Comparison of ENCODE assay signal across 21 cellular contexts in genomic region chr6:157173756-157174155, GRCh38.
"Had no signal": no experiment of that assay in that cellular context is flagged by ENCODE, and none has a peak within 500 bp of the region (broad histone marks: within the 10 kb centered on the region; RNA-seq: fewer than 3 reads in every experiment).

No MANE protein-coding gene starts in this region.

- H3K9me3 ChIP-seq: ascending aorta, esophagus muscularis mucosa, lower lobe of right lung, ovary, psoas muscle, suprapubic skin, tibial nerve had no signal

- H3K27ac ChIP-seq: ascending aorta, esophagus muscularis mucosa, lower lobe of right lung, ovary, psoas muscle, suprapubic skin, tibial nerve had no signal

- H3K4me3 Mint-ChIP-seq: activated CD4-positive, alpha-beta T cell treated with anti-CD3 and anti-CD28 coated beads, Interleukin-2, amount 10 ng/mL, durations not matched to agents 7 days and 5 days; activated CD8-positive, alpha-beta T cell treated with anti-CD3 and anti-CD28 coated beads for 36 hours; activated naive CD4-positive, alpha-beta T cell treated with anti-CD3 and anti-CD28 coated beads, Interleukin-2, amount 50 U/mL, for 24 hours; naive B cell; stimulated activated naive CD8-positive, alpha-beta T cell treated with anti-CD3 and anti-CD28 coated beads, Interleukin-15, Interleukin-2, amounts not matched to agents 100 ng/mL and 50 ng/mL, for 24 hours; T-helper 1 cell treated with Interleukin-12 subunit alpha and Interleukin-12 subunit beta and Interleukin-4 antibody, amounts not matched to agents 30 μg/mL and 1 μg/mL, for 36 hours had no signal

- H3K4me1 Mint-ChIP-seq: activated CD4-positive, alpha-beta T cell treated with anti-CD3 and anti-CD28 coated beads, Interleukin-2, amount 10 ng/mL, durations not matched to agents 7 days and 5 days had no signal

- ATAC-seq: activated CD4-positive, CD25-positive, alpha-beta regulatory T cell treated with anti-CD3 and anti-CD28 coated beads, Interleukin-2, amount 50 U/mL, for 24 hours; activated CD8-positive, alpha-beta T cell treated with anti-CD3 and anti-CD28 coated beads for 36 hours; lower lobe of right lung; psoas muscle; right cardiac atrium had no signal

- DNase-seq: activated CD4-positive, alpha-beta T cell treated with anti-CD3 and anti-CD28 coated beads, Interleukin-2, amount 10 ng/mL, durations not matched to agents 7 days and 5 days; activated CD8-positive, alpha-beta T cell treated with anti-CD3 and anti-CD28 coated beads for 36 hours; activated gamma-delta T cell treated with Interleukin-2 at 50 U/mL for 16 hours; central memory CD4-positive, alpha-beta T cell; effector memory CD4-positive, alpha-beta T cell; foreskin melanocyte; kidney; lower lobe of right lung; naive B cell; ovary; psoas muscle; stimulated activated CD4-positive, alpha-beta T cell treated with anti-CD3 and anti-CD28 coated beads, Interleukin-4, amount 100 ng/mL, for 4 hours had no signal

- H3K36me3 ChIP-seq: ovary had no signal

- H3K9me3 Mint-ChIP-seq: activated CD4-positive, alpha-beta T cell treated with anti-CD3 and anti-CD28 coated beads, Interleukin-2, amount 10 ng/mL, durations not matched to agents 7 days and 5 days; activated CD8-positive, alpha-beta T cell treated with anti-CD3 and anti-CD28 coated beads for 36 hours; activated naive CD4-positive, alpha-beta T cell treated with anti-CD3 and anti-CD28 coated beads, Interleukin-2, amount 50 U/mL, for 24 hours; naive B cell; stimulated activated naive CD8-positive, alpha-beta T cell treated with anti-CD3 and anti-CD28 coated beads, Interleukin-15, Interleukin-2, amounts not matched to agents 100 ng/mL and 50 ng/mL, for 24 hours; T-helper 1 cell treated with Interleukin-12 subunit alpha and Interleukin-12 subunit beta and Interleukin-4 antibody, amounts not matched to agents 30 μg/mL and 1 μg/mL, for 36 hours had no signal

- H3K4me1 ChIP-seq: suprapubic skin had no signal

- H3K27me3 ChIP-seq: ascending aorta, esophagus muscularis mucosa, ovary, suprapubic skin, tibial nerve had no signal

- H3K4me3 ChIP-seq: ascending aorta, esophagus muscularis mucosa, lower lobe of right lung, ovary, psoas muscle, suprapubic skin, tibial nerve had no signal

- H3K27ac Mint-ChIP-seq: activated CD4-positive, alpha-beta T cell treated with anti-CD3 and anti-CD28 coated beads, Interleukin-2, amount 10 ng/mL, durations not matched to agents 7 days and 5 days; activated CD8-positive, alpha-beta T cell treated with anti-CD3 and anti-CD28 coated beads for 36 hours; activated naive CD4-positive, alpha-beta T cell treated with anti-CD3 and anti-CD28 coated beads, Interleukin-2, amount 50 U/mL, for 24 hours; stimulated activated naive CD8-positive, alpha-beta T cell treated with anti-CD3 and anti-CD28 coated beads, Interleukin-15, Interleukin-2, amounts not matched to agents 100 ng/mL and 50 ng/mL, for 24 hours; T-helper 1 cell treated with Interleukin-12 subunit alpha and Interleukin-12 subunit beta and Interleukin-4 antibody, amounts not matched to agents 30 μg/mL and 1 μg/mL, for 36 hours had no signal

- H3K27me3 Mint-ChIP-seq: activated CD4-positive, alpha-beta T cell treated with anti-CD3 and anti-CD28 coated beads, Interleukin-2, amount 10 ng/mL, durations not matched to agents 7 days and 5 days; activated CD8-positive, alpha-beta T cell treated with anti-CD3 and anti-CD28 coated beads for 36 hours; activated naive CD4-positive, alpha-beta T cell treated with anti-CD3 and anti-CD28 coated beads, Interleukin-2, amount 50 U/mL, for 24 hours; naive B cell; stimulated activated naive CD8-positive, alpha-beta T cell treated with anti-CD3 and anti-CD28 coated beads, Interleukin-15, Interleukin-2, amounts not matched to agents 100 ng/mL and 50 ng/mL, for 24 hours had no signal
